ENCODE assay signal across 8 cellular contexts in the genomic region with DNA sequence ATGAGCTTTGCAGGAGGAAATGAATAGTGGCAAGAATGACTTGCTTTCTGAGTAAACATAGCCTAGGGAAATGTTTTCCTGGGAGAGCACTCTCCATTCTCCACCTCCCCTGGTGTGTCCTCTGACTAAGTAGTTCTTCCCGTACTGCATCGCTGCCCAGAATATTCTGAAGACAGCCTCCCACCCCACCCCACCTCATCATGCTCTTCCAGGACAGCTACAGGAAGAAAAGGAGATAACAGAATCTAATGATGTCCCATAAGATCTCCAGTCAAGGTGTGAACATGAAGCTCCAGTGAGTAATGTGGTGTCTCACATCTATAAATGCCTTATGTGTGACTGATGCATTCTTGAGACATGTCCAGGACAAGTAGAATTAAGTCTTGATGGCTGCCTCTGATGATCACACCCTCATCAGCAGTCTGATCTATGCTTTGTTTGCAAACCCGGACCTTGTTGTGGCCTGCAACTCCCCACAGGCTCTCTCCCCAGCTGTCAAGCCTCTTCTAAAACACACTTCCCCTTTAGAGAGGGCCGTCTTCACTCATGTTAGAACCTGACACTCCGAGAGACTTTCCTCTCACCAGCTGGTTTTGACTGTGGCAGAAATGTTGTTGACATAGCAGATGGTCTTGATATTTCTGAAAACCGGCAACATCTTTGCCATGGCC.
DNase-seq lines count a peak whose midpoint lies in the region; ATAC-seq and TF ChIP-seq lines count a peak whose summit lies in the region.

No MANE protein-coding gene starts in this region.

- H3K4me1 ChIP-seq in thyroid gland (no peaks in the 10 kb centered on the region), BE2C (peaks cover 18% of the 10 kb centered on the region)
- no peaks in the 10 kb centered on the region for H3K4me1 ChIP-seq in CD4-positive, alpha-beta memory T cell (ENCODE audit: insufficient read depth, low read length)

- H3K4me3 ChIP-seq in epithelial cell of esophagus (ENCODE audit: low read length) (no peak overlapping the region), thyroid gland (replicated peaks in 1 of 3) (no peak overlapping the region), BE2C (ENCODE audit: low read depth, low read length) (no peak overlapping the region)
- no peak overlapping the region for H3K4me3 ChIP-seq in CD4-positive, alpha-beta memory T cell (ENCODE audit: low read length in 2 of 2)

- H3K36me3 Mint-ChIP-seq in stimulated activated memory B cell treated with anti-CD40 and anti-IgM and Interleukin-4, amounts not matched to agents 10 μg/mL and 1 μg/mL and 100 μg/mL, for 72 hours = no peaks in the 10 kb centered on the region
- H3K36me3 Mint-ChIP-seq in CD4-positive, alpha-beta memory T cell = no peaks in the 10 kb centered on the region

- H3K4me1 Mint-ChIP-seq in stimulated activated memory B cell treated with anti-CD40 and anti-IgM and Interleukin-4, amounts not matched to agents 10 μg/mL and 1 μg/mL and 100 μg/mL, for 72 hours = no peaks in the 10 kb centered on the region
- no peaks in the 10 kb centered on the region for H3K4me1 Mint-ChIP-seq in CD4-positive, alpha-beta memory T cell

- H3K27me3 ChIP-seq in thyroid gland = no peaks in the 10 kb centered on the region
- no peaks in the 10 kb centered on the region for H3K27me3 ChIP-seq in CD4-positive, alpha-beta memory T cell (ENCODE audit: insufficient read depth, low read length)
- no peaks in the 10 kb centered on the region for H3K27me3 ChIP-seq in BE2C

- WGBS in thyroid gland, 2 donors = 24 to 36% methylated on average over 6 of the region's 6 CpGs

- peak; percentile 35 for ATAC-seq in stimulated activated memory B cell treated with anti-CD40 and anti-IgM and Interleukin-4, amounts not matched to agents 10 μg/mL and 1 μg/mL and 100 μg/mL, for 72 hours

- DNase-seq in HCEC 1CT = peak; percentile 73
- DNase-seq in NCI-H446 treated with DMSO at 0.1 percent for 48 hours (lab: John Stamatoyannopoulos, UW) = peak; percentile 93
- peak; percentile 100 for DNase-seq in epithelial cell of esophagus (ENCODE audit: low read depth)
- no peak for DNase-seq in thyroid gland
- DNase-seq in CD4-positive, alpha-beta memory T cell = no peak
- no peak for DNase-seq in stimulated activated CD8-positive, alpha-beta memory T cell treated with anti-CD3 and anti-CD28 coated beads, Interleukin-4, amount 100 ng/mL, for 48 hours
- DNase-seq in BE2C = no peak

- H3K9me3 Mint-ChIP-seq in stimulated activated memory B cell treated with anti-CD40 and anti-IgM and Interleukin-4, amounts not matched to agents 10 μg/mL and 1 μg/mL and 100 μg/mL, for 72 hours = peaks cover 8% of the 10 kb centered on the region
- H3K9me3 Mint-ChIP-seq in CD4-positive, alpha-beta memory T cell = peaks cover 0 to 4% (median 0%) of the 10 kb centered on the region in 8 donors

- no peak overlapping the region for H3K27ac ChIP-seq in thyroid gland
- no peak overlapping the region for H3K27ac ChIP-seq in CD4-positive, alpha-beta memory T cell (ENCODE audit: low read depth, low read length)

- POLR2A ChIA-PET in CD4-positive, alpha-beta memory T cell (lab: Charles Lee; ENCODE audit: partially characterized antibody) = no interaction called here

- intact Hi-C loops in thyroid gland (cut with DNase I) = no loop called here
- intact Hi-C loops in CD4-positive, alpha-beta memory T cell (cut with micrococcal nuclease) = no loop called here

- TF ChIP-seq POLR2A in thyroid gland (IDR thresholded peaks at IDR 0.05) = no peak

- TF ChIP-seq CTCF in epithelial cell of esophagus (IDR thresholded peaks at IDR 0.05; ENCODE audit: insufficient read depth, low read depth, low read length, missing control alignments) (no peak), thyroid gland (IDR thresholded peaks at IDR 0.05) (no peak), BE2C (IDR thresholded peaks at IDR 0.05; ENCODE audit: low read depth, low read length) (no peak)

- H3K36me3 ChIP-seq in thyroid gland (no peaks in the 10 kb centered on the region), BE2C (no peaks in the 10 kb centered on the region)
- H3K36me3 ChIP-seq in CD4-positive, alpha-beta memory T cell (ENCODE audit: insufficient read depth, low read length) = no peaks in the 10 kb centered on the region

- no peaks in the 10 kb centered on the region for H3K9me3 ChIP-seq in thyroid gland
- H3K9me3 ChIP-seq in CD4-positive, alpha-beta memory T cell (ENCODE audit: control insufficient read depth in 1 of 2, low read length in 2 of 2) = no peaks in the 10 kb centered on the region
- H3K9me3 ChIP-seq in BE2C = no peaks in the 10 kb centered on the region

- H3K4me3 Mint-ChIP-seq in stimulated activated memory B cell treated with anti-CD40 and anti-IgM and Interleukin-4, amounts not matched to agents 10 μg/mL and 1 μg/mL and 100 μg/mL, for 72 hours = no peak overlapping the region
- H3K4me3 Mint-ChIP-seq in CD4-positive, alpha-beta memory T cell = no peak overlapping the region

- H3K27me3 Mint-ChIP-seq in stimulated activated memory B cell treated with anti-CD40 and anti-IgM and Interleukin-4, amounts not matched to agents 10 μg/mL and 1 μg/mL and 100 μg/mL, for 72 hours = no peaks in the 10 kb centered on the region
- H3K27me3 Mint-ChIP-seq in CD4-positive, alpha-beta memory T cell = no peaks in the 10 kb centered on the region

- CTCF ChIA-PET in CD4-positive, alpha-beta memory T cell (lab: Charles Lee; ENCODE audit: partially characterized antibody) = no interaction called here

- no peak overlapping the region for H3K27ac Mint-ChIP-seq in stimulated activated memory B cell treated with anti-CD40 and anti-IgM and Interleukin-4, amounts not matched to agents 10 μg/mL and 1 μg/mL and 100 μg/mL, for 72 hours
- H3K27ac Mint-ChIP-seq in CD4-positive, alpha-beta memory T cell = no peak overlapping the region

Comparison
In these comparisons a context has a peak if more than half of its experiments do, and no peak if none do; other contexts are left out.
1. DNase-seq: peak in HCEC 1CT (single experiment), NCI-H446 treated with DMSO at 0.1 percent for 48 hours (single experiment) and epithelial cell of esophagus (single experiment); none in thyroid gland (0 of 2), CD4-positive, alpha-beta memory T cell (0 of 5), stimulated activated CD8-positive, alpha-beta memory T cell treated with anti-CD3 and anti-CD28 coated beads, Interleukin-4, amount 100 ng/mL, for 48 hours (single experiment) and BE2C (single experiment).